8 cellular contexts compared by ENCODE assay signal in the genomic region with DNA sequence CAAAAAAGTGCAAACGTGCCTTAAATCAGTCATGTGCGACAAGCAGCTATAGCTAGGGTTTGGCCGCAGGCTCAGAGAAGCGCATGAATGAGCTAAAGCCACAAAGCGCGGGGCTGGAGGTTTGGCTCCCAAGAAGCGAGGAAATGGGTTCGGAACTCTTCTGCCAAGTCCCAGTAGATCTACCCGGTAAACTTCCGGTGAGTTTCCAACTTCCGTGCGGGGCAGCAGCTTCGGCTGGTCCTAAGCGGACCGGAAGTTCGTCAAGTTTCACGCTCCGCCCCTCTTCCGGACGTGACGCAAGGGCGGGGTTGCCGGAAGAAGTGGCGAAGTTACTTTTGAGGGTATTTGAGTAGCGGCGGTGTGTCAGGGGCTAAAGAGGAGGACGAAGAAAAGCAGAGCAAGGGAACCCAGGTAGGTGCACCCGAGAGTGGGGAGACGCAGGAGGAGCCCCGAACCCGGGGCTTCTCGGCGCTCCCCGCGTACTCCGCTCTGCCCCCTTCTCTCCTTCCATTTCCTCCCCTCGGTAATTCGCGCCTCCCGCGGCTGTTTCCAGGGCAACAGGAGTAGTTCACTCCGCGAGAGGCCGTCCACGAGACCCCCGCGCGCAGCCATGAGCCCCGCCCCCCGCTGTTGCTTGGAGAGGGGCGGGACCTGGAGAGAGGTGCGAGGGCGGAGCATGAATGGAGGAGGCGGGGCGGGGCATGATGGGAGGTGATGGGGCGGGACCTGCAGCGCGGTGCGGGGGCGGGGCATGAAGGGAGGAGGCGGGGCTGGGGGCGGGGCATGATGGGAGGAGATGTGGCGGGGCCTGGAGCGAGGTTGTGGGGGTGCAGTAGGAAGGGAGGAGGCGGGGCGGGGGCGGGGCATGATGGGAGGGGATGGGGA. TPM values are rescaled to one million over a fixed set of nuclear protein-coding genes. Genes with fewer than 3 reads are reported as not detected.
DNase-seq lines count a peak whose midpoint lies in the region; TF ChIP-seq lines count a peak whose summit lies in the region.

A gene (plus strand): TSS at position 292 of the 885 bp plus-strand sequence. CDS start 1,149 bp downstream, outside the sequence.

- H3K4me3 ChIP-seq in fibroblast of the aortic adventitia (ENCODE audit: low read depth, low read length): peak within 1 kb of the TSS; percentile 91

- peak within 1 kb of the TSS; percentile 81 to 97 (median 96) for H3K27ac Mint-ChIP-seq in nephron
- peak within 1 kb of the TSS; percentile 94 for H3K27ac Mint-ChIP-seq in stimulated activated naive CD8-positive, alpha-beta T cell treated with anti-CD3 and anti-CD28 coated beads, Interleukin-15, Interleukin-2, amounts not matched to agents 100 ng/mL and 50 ng/mL, for 24 hours

- peaks cover 12% of the 10 kb centered on the region for H3K4me1 Mint-ChIP-seq in nephron
- peaks cover 23% of the 10 kb centered on the region for H3K4me1 Mint-ChIP-seq in stimulated activated naive CD8-positive, alpha-beta T cell treated with anti-CD3 and anti-CD28 coated beads, Interleukin-15, Interleukin-2, amounts not matched to agents 100 ng/mL and 50 ng/mL, for 24 hours (ENCODE audit: low read depth)

- DNase-seq in Daoy (ENCODE audit: low read depth) (peak; percentile 97), H4 (ENCODE audit: low spot score) (peak; percentile 100), M059J (ENCODE audit: low read depth) (peak; percentile 94), SHP77 (lab: John Stamatoyannopoulos, UW) (peak; percentile 90 to 94), fibroblast of the aortic adventitia (ENCODE audit: low read depth) (peak; percentile 99)
- peak; percentile 91 for DNase-seq in activated effector memory CD4-positive, alpha-beta T cell treated with Interleukin-2 at 50 U/mL for 16 hours

- TF ChIP-seq CTCF in fibroblast of the aortic adventitia (IDR thresholded peaks at IDR 0.05; ENCODE audit: insufficient read depth, low read length) (no peak), nephron (IDR thresholded peaks at IDR 0.05; ENCODE audit: unreplicated experiment in 3 of 3) (no peak)

- no peaks in the 10 kb centered on the region for H3K27me3 Mint-ChIP-seq in nephron (ENCODE audit: low read depth)
- no peaks in the 10 kb centered on the region for H3K27me3 Mint-ChIP-seq in stimulated activated naive CD8-positive, alpha-beta T cell treated with anti-CD3 and anti-CD28 coated beads, Interleukin-15, Interleukin-2, amounts not matched to agents 100 ng/mL and 50 ng/mL, for 24 hours

- peaks cover 25% of the 10 kb centered on the region for H3K36me3 Mint-ChIP-seq in nephron (ENCODE audit: low read depth)
- H3K36me3 Mint-ChIP-seq in stimulated activated naive CD8-positive, alpha-beta T cell treated with anti-CD3 and anti-CD28 coated beads, Interleukin-15, Interleukin-2, amounts not matched to agents 100 ng/mL and 50 ng/mL, for 24 hours (ENCODE audit: low read depth): peaks cover 34% of the 10 kb centered on the region

- no peaks in the 10 kb centered on the region for H3K9me3 Mint-ChIP-seq in nephron
- H3K9me3 Mint-ChIP-seq in stimulated activated naive CD8-positive, alpha-beta T cell treated with anti-CD3 and anti-CD28 coated beads, Interleukin-15, Interleukin-2, amounts not matched to agents 100 ng/mL and 50 ng/mL, for 24 hours: no peaks in the 10 kb centered on the region

- peak within 1 kb of the TSS; percentile 94 to 95 (median 95) for H3K4me3 Mint-ChIP-seq in nephron
- H3K4me3 Mint-ChIP-seq in stimulated activated naive CD8-positive, alpha-beta T cell treated with anti-CD3 and anti-CD28 coated beads, Interleukin-15, Interleukin-2, amounts not matched to agents 100 ng/mL and 50 ng/mL, for 24 hours: peak within 1 kb of the TSS; percentile 90

RNA-seq across cellular contexts. Expression of the gene that starts here (rescaled TPM):
- 61.1 and 77.3 TPM in 2 replicates for total RNA-seq in Daoy (2014; rRNA removed; shearing (Covaris generic))
- total RNA-seq in H4 (2014; rRNA removed; shearing (Covaris generic)): 79.5 and 104 TPM in 2 replicates
- total RNA-seq in M059J (2014; rRNA removed; shearing (Covaris generic)): 74.0 and 116 TPM in 2 replicates
- 47.7 and 59.7 TPM in 2 replicates for total RNA-seq in fibroblast of the aortic adventitia (ENCODE audit: low replicate concordance)

Comparison
In these comparisons a context has a peak if more than half of its experiments do, and no peak if none do; other contexts are left out.
1. Peak in every context shown above with its lines: DNase-seq and H3K4me3 ChIP-seq.